ENCODE assay signal across 8 cellular contexts in the genomic region with DNA sequence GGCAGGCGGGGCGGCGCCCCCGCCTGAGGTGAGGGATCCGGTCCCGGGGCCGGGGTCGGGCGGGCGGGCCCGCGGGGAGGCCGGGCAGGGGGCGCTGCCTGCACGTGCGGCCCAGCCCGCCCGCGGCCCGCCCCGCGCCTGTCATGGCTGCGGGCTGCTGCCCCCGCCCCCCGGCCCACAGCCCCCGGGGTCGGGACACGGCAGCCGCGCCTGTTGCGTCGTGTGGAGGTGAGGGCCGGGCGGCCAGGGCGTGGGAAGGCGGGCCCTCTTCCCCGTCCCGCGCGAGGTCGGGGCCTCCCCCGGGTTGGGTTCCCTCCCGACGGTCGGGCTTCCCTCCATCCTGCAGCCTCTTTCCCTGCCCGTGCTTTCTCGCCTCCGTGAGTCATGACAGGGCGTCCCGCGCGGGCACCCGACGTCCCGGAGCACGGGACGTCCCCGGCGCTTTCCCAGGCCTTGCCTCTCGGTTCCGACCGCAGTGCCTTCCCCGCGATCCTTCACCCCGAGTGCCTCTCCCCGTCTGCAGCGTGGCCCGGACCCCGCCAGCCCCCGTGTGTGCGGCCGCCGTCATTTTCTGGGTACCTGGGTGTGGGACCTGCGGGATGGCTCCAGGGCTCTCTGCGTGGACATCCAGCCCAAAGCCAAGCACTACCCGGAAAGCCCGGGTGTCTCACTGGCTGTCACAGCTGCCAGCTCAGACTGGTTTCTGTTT.
DNase-seq lines count a peak whose midpoint lies in the region; ATAC-seq and TF ChIP-seq lines count a peak whose summit lies in the region.

No MANE protein-coding gene starts in this region.

- peaks cover 9% of the 10 kb centered on the region for H3K4me1 Mint-ChIP-seq in activated naive CD8-positive, alpha-beta T cell (ENCODE audit: low read depth)

- no peaks in the 10 kb centered on the region for H3K9me3 ChIP-seq in SK-N-MC (ENCODE audit: low read depth, low read length)
- no peaks in the 10 kb centered on the region for H3K9me3 ChIP-seq in ovary
- no peaks in the 10 kb centered on the region for H3K9me3 ChIP-seq in thoracic aorta

- H3K27ac ChIP-seq in SK-N-MC (no peak overlapping the region), ovary (peak overlapping the region; percentile 39 to 91), thoracic aorta (peak overlapping the region; percentile 87 to 89)

- H3K4me3 ChIP-seq in SK-N-MC (peak overlapping the region; percentile 77), ovary (peak overlapping the region; percentile 81), thoracic aorta (peak overlapping the region; percentile 94)

- ATAC-seq in HG02840 (IDR thresholded peaks at IDR 0.05; ENCODE audit: low FRiP score, unreplicated experiment) (peak; percentile 13), Right ventricle myocardium superior (ENCODE audit: poor library complexity) (peak; percentile 11), thoracic aorta (ENCODE audit: insufficient number of reproducible peaks, low FRiP score, low read depth) (peak; percentile 32), HG02981 (IDR thresholded peaks at IDR 0.05; ENCODE audit: unreplicated experiment) (no peak)

- no peaks in the 10 kb centered on the region for H3K27me3 ChIP-seq in ovary
- H3K27me3 ChIP-seq in thoracic aorta (replicated peaks; ENCODE audit: insufficient read depth), result no peaks in the 10 kb centered on the region

- H3K4me1 ChIP-seq in ovary (ENCODE audit: insufficient read depth), result no peaks in the 10 kb centered on the region
- H3K4me1 ChIP-seq in thoracic aorta (ENCODE audit: control insufficient read depth in 1 of 2, low read depth in 2 of 2), result peaks cover 12 to 46% of the 10 kb centered on the region in 2 donors

- no peaks in the 10 kb centered on the region for H3K27me3 Mint-ChIP-seq in activated naive CD8-positive, alpha-beta T cell

- peak overlapping the region; percentile 87 for H3K27ac Mint-ChIP-seq in activated naive CD8-positive, alpha-beta T cell

- 0% methylated on average over 40 to 76 of the region's 77 CpGs for WGBS in ovary, 3 donors

- H3K9me3 Mint-ChIP-seq in activated naive CD8-positive, alpha-beta T cell (ENCODE audit: low read depth), result no peaks in the 10 kb centered on the region

- H3K36me3 Mint-ChIP-seq in activated naive CD8-positive, alpha-beta T cell, result no peaks in the 10 kb centered on the region

- peak; percentile 18 for TF ChIP-seq POLR2A in GM10847 (IDR thresholded peaks at IDR 0.05; ENCODE audit: extremely low read depth, insufficient read length)
- no peak for TF ChIP-seq POLR2A in ovary (IDR thresholded peaks at IDR 0.05)

- peak overlapping the region; percentile 87 for H3K4me3 Mint-ChIP-seq in activated naive CD8-positive, alpha-beta T cell

- H3K36me3 ChIP-seq in SK-N-MC (ENCODE audit: insufficient read depth, low read length), result no peaks in the 10 kb centered on the region
- no peaks in the 10 kb centered on the region for H3K36me3 ChIP-seq in ovary
- no peaks in the 10 kb centered on the region for H3K36me3 ChIP-seq in thoracic aorta

- DNase-seq in SK-N-MC (ENCODE audit: low read depth, low spot score), result no peak
- peak; percentile 73 for DNase-seq in Right ventricle myocardium superior
- DNase-seq in ovary, result peak; percentile 57 to 75 (median 66)
- peak; percentile 21 for DNase-seq in thoracic aorta (ENCODE audit: low spot score)

- no peak for TF ChIP-seq EP300 in ovary (IDR thresholded peaks at IDR 0.05)

- H3K9ac ChIP-seq in SK-N-MC (ENCODE audit: insufficient read length), result peak overlapping the region; percentile 45

- intact Hi-C loops in Right ventricle myocardium superior (cut with DNase I) (loop anchor here (2.0 to 10.0 kb wide), 2 partner anchors 73 to 77 kb away; partner anchors contain the start of gene CHD9), ovary (cut with DNase I) (loop anchor here in 2 of 4 donors (2.0 to 5.0 kb wide), 4 partner anchors 34 to 77 kb away; partner anchors contain the start of gene CHD9 (in 2 of the 2))

- no peak for TF ChIP-seq CTCF in ovary (IDR thresholded peaks at IDR 0.05)
- TF ChIP-seq CTCF in thoracic aorta (IDR thresholded peaks at IDR 0.05), result no peak
